ENCODE assay signal across 8 cellular contexts in genomic region chr17:36544320-36545092, GRCh38. TPM values are rescaled to one million over a fixed set of nuclear protein-coding genes. Genes with fewer than 3 reads are reported as not detected.
DNase-seq lines count a peak whose midpoint lies in the region; ATAC-seq and TF ChIP-seq lines count a peak whose summit lies in the region.

Gene GGNBP2 (plus strand): TSS chr17:36544919. CDS start chr17:36545725, 806 bp downstream.

- H3K27me3 ChIP-seq in BE2C = no peaks in the 10 kb centered on the region

- peaks cover 33% of the 10 kb centered on the region for H3K36me3 Mint-ChIP-seq in activated CD4-positive, alpha-beta T cell treated with anti-CD3 and anti-CD28 coated beads, Interleukin-2, amount 10 ng/mL, durations not matched to agents 24 days and 14 days (ENCODE audit: low read depth)

- DNase-seq in BE2C (peak; percentile 96), NCI-H526 treated with DMSO at 0.1 percent for 48 hours (lab: John Stamatoyannopoulos, UW) (peak; percentile 70), left colon (peak; percentile 94 to 96)
- DNase-seq in activated CD4-positive, alpha-beta T cell treated with anti-CD3 and anti-CD28 coated beads, Interleukin-2, amount 10 ng/mL, durations not matched to agents 24 days and 14 days = peak; percentile 97
- DNase-seq in stimulated activated CD4-positive, alpha-beta T cell treated with anti-CD3 and anti-CD28 coated beads, Interleukin-1b, Interleukin-23, amount 100 ng/mL, for 24 hours (ENCODE audit: low read depth in 4 of 4, low spot score in 1 of 4) = peak; percentile 74 to 86 (median 82)

- peak within 1 kb of the TSS; percentile 99 for H3K27ac Mint-ChIP-seq in activated CD4-positive, alpha-beta T cell treated with anti-CD3 and anti-CD28 coated beads, Interleukin-2, amount 10 ng/mL, durations not matched to agents 24 days and 14 days

- no peaks in the 10 kb centered on the region for H3K9me3 ChIP-seq in BE2C

- H3K4me3 Mint-ChIP-seq in activated CD4-positive, alpha-beta T cell treated with anti-CD3 and anti-CD28 coated beads, Interleukin-2, amount 10 ng/mL, durations not matched to agents 24 days and 14 days = peak within 1 kb of the TSS; percentile 98

- H3K27ac ChIP-seq in cingulate gyrus (ENCODE audit: low read depth, low read length) = peak within 1 kb of the TSS; percentile 98

- H3K27me3 Mint-ChIP-seq in activated CD4-positive, alpha-beta T cell treated with anti-CD3 and anti-CD28 coated beads, Interleukin-2, amount 10 ng/mL, durations not matched to agents 24 days and 14 days = no peaks in the 10 kb centered on the region

- intact Hi-C loops in activated CD4-positive, alpha-beta T cell treated with anti-CD3 and anti-CD28 coated beads, Interleukin-2, amount 10 ng/mL, durations not matched to agents 24 days and 14 days (cut with micrococcal nuclease) = loop anchor here (1.0 to 10.0 kb wide), 6 partner anchors 9 to 960 kb away; partner anchors contain the start of genes AATF, AP2B1, MRM1 and ZNHIT3
- intact Hi-C loops in left colon (cut with DNase I, micrococcal nuclease) = loop anchor here in 1 of 2 donors (5.0 kb wide), 1 partner anchor 48 kb away; the partner anchor contains the start of gene DHRS11

- peaks cover 25% of the 10 kb centered on the region for H3K4me1 Mint-ChIP-seq in activated CD4-positive, alpha-beta T cell treated with anti-CD3 and anti-CD28 coated beads, Interleukin-2, amount 10 ng/mL, durations not matched to agents 24 days and 14 days

- no peaks in the 10 kb centered on the region for H3K9me3 Mint-ChIP-seq in activated CD4-positive, alpha-beta T cell treated with anti-CD3 and anti-CD28 coated beads, Interleukin-2, amount 10 ng/mL, durations not matched to agents 24 days and 14 days

- TF ChIP-seq CTCF in BE2C (IDR thresholded peaks at IDR 0.05; ENCODE audit: low read depth, low read length) = no peak

- peaks cover 12% of the 10 kb centered on the region for H3K36me3 ChIP-seq in BE2C

- peaks cover 3% of the 10 kb centered on the region; the same call in 1 of the 2 replicates for H3K4me1 ChIP-seq in BE2C

- peak within 1 kb of the TSS; percentile 98 for H3K4me3 ChIP-seq in BE2C (ENCODE audit: low read depth, low read length)

- peak; percentile 43 for ATAC-seq in GM19328 (IDR thresholded peaks at IDR 0.05; ENCODE audit: unreplicated experiment)
- ATAC-seq in HG03460 (IDR thresholded peaks at IDR 0.05; ENCODE audit: unreplicated experiment) = peak; percentile 55
- peak; percentile 77 for ATAC-seq in left colon

RNA-seq across cellular contexts. Expression of gene GGNBP2, which starts in this region (rescaled TPM):
- 81.5 TPM for polyA plus RNA-seq in BE2C (2012; ENCODE audit: insufficient read depth, insufficient read length, low read depth)
- total RNA-seq in activated CD4-positive, alpha-beta T cell treated with anti-CD3 and anti-CD28 coated beads, Interleukin-2, amount 10 ng/mL, durations not matched to agents 24 days and 14 days = 70.2 and 75.3 TPM in 2 replicates
- 10 to 100 TPM; 76.4 to 86.7 TPM for total RNA-seq in left colon

Comparison
In these comparisons a context has a peak if more than half of its experiments do, and no peak if none do; other contexts are left out.
1. Peak in every context shown above with its lines: DNase-seq, ATAC-seq, H3K4me3 ChIP-seq and H3K27ac ChIP-seq.